Comparison of ENCODE assay signal across 20 cellular contexts in the genomic region with DNA sequence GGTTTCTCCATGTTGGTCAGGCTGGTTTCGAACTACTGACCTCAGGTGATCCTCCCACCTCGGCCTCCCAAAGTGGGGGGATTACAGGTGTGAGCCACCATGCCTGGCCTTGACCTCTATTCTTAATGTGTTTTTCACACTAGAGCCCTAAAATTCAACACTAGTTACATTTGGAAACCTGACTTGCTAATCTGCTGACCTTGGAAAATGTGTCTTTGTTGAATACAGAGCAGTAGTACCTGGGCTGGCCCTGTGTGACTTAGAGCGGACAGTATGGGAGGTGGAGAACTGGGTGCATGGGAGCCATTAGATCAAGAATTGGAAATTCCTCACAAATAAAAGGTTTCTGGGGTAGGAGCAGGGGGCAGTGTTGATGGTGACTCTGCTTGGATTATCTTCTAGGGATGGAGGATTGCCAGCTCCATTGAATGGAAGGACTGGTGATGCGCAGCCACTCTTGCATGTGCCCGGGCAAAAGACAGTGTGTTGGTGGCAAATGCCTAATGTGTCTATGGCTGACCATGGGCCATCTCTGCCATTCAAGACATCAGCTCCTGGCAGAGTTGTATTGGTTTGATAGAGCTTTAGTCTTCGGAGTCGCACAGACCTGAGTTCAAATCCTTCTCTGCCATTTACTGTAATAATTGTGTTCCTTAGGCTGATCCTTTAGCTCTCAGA.
"Had no signal": no experiment of that assay in that cellular context is flagged by ENCODE, and none has a peak within 500 bp of the region (broad histone marks: within the 10 kb centered on the region; RNA-seq: fewer than 3 reads in every experiment).

No MANE protein-coding gene starts in this region.

- H3K27ac Mint-ChIP-seq: activated CD4-positive, alpha-beta memory T cell treated with anti-CD3 and anti-CD28 coated beads, Interleukin-2, amount 10 ng/mL, durations not matched to agents 7 days and 5 days; activated CD8-positive, alpha-beta memory T cell treated with anti-CD3 and anti-CD28 coated beads, Interleukin-2, amount 10 ng/mL, durations not matched to agents 7 days and 5 days; activated naive CD4-positive, alpha-beta T cell treated with anti-CD3 and anti-CD28 coated beads, Interleukin-2, amount 10 ng/mL, durations not matched to agents 7 days and 5 days; stimulated activated memory B cell treated with anti-CD40 and anti-IgM and Interleukin-4, amounts not matched to agents 10 μg/mL and 1 μg/mL and 100 μg/mL, for 72 hours had no signal

- ATAC-seq: activated CD8-positive, alpha-beta memory T cell treated with anti-CD3 and anti-CD28 coated beads, Interleukin-2, amount 10 ng/mL, durations not matched to agents 7 days and 5 days; left lobe of liver; stimulated activated memory B cell treated with anti-CD40 and anti-IgM and Interleukin-4, amounts not matched to agents 10 μg/mL and 1 μg/mL and 100 μg/mL, for 72 hours had no signal

- H3K4me3 ChIP-seq: sigmoid colon, spleen, testis, upper lobe of left lung had no signal

- H3K9me3 Mint-ChIP-seq: activated CD4-positive, alpha-beta memory T cell treated with anti-CD3 and anti-CD28 coated beads, Interleukin-2, amount 10 ng/mL, durations not matched to agents 7 days and 5 days; activated naive CD4-positive, alpha-beta T cell treated with anti-CD3 and anti-CD28 coated beads, Interleukin-2, amount 10 ng/mL, durations not matched to agents 7 days and 5 days; stimulated activated memory B cell treated with anti-CD40 and anti-IgM and Interleukin-4, amounts not matched to agents 10 μg/mL and 1 μg/mL and 100 μg/mL, for 72 hours had no signal

- H2AFZ ChIP-seq: parathyroid adenoma had no signal

- H3K9ac ChIP-seq: parathyroid adenoma had no signal

- H3K27me3 Mint-ChIP-seq: activated CD4-positive, alpha-beta memory T cell treated with anti-CD3 and anti-CD28 coated beads, Interleukin-2, amount 10 ng/mL, durations not matched to agents 7 days and 5 days; activated CD8-positive, alpha-beta memory T cell treated with anti-CD3 and anti-CD28 coated beads, Interleukin-2, amount 10 ng/mL, durations not matched to agents 7 days and 5 days; activated naive CD4-positive, alpha-beta T cell treated with anti-CD3 and anti-CD28 coated beads, Interleukin-2, amount 10 ng/mL, durations not matched to agents 7 days and 5 days; stimulated activated memory B cell treated with anti-CD40 and anti-IgM and Interleukin-4, amounts not matched to agents 10 μg/mL and 1 μg/mL and 100 μg/mL, for 72 hours had no signal

- H3K27ac ChIP-seq: neutrophil, parathyroid adenoma, sigmoid colon, spleen, testis, upper lobe of left lung had no signal

- H3K36me3 ChIP-seq: sigmoid colon, upper lobe of left lung had no signal

- DNase-seq: activated CD4-positive, alpha-beta memory T cell treated with anti-CD3 and anti-CD28 coated beads, Interleukin-2, amount 10 ng/mL, durations not matched to agents 7 days and 5 days; activated CD4-positive, alpha-beta T cell treated with anti-CD3 and anti-CD28 coated beads for 4 hours; activated CD8-positive, alpha-beta memory T cell treated with anti-CD3 and anti-CD28 coated beads, Interleukin-2, amount 10 ng/mL, durations not matched to agents 7 days and 5 days; activated effector memory CD4-positive, alpha-beta T cell treated with Interleukin-2 at 50 U/mL for 16 hours; activated naive CD4-positive, alpha-beta T cell treated with anti-CD3 and anti-CD28 coated beads, Interleukin-2, amount 10 ng/mL, durations not matched to agents 7 days and 5 days; dermis blood vessel endothelial cell; effector memory CD4-positive, alpha-beta T cell; kidney; mammary epithelial cell; sigmoid colon; spleen; stimulated activated CD4-positive, alpha-beta T cell treated with anti-CD3 and anti-CD28 coated beads, Interleukin-4, amount 100 ng/mL, for 4 hours; SW 1271; T-helper 2 cell; testis; upper lobe of left lung had no signal

- FAIRE-seq: kidney had no signal

- H3K4me3 Mint-ChIP-seq: activated CD4-positive, alpha-beta memory T cell treated with anti-CD3 and anti-CD28 coated beads, Interleukin-2, amount 10 ng/mL, durations not matched to agents 7 days and 5 days; activated CD8-positive, alpha-beta memory T cell treated with anti-CD3 and anti-CD28 coated beads, Interleukin-2, amount 10 ng/mL, durations not matched to agents 7 days and 5 days; activated naive CD4-positive, alpha-beta T cell treated with anti-CD3 and anti-CD28 coated beads, Interleukin-2, amount 10 ng/mL, durations not matched to agents 7 days and 5 days; stimulated activated memory B cell treated with anti-CD40 and anti-IgM and Interleukin-4, amounts not matched to agents 10 μg/mL and 1 μg/mL and 100 μg/mL, for 72 hours had no signal

- H3K9me3 ChIP-seq: neutrophil, sigmoid colon, spleen, testis, upper lobe of left lung had no signal

- H3K27me3 ChIP-seq: neutrophil, sigmoid colon, spleen, testis, upper lobe of left lung had no signal
